Comparison of ENCODE assay signal across 19 cellular contexts in the genomic region with DNA sequence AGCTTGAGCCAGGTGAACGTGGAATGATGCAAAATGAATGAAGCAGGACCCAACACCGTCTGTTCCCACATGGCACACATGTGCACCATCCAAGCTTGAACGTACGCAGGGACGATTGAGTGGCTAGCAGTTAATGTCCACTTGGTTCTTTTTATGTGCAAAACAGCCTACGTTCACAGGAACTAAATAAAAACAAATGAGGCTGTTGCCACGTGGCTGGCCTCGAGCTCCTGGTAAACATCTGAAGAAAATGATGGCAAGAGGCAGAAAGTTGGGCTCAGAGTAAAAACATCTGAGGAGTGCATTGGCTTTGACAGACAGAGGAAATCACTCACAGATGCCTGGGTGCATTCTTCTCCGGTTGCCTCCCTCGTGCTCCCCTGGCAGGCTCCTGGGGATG.
DNase-seq lines count a peak whose midpoint lies in the region; ATAC-seq, FAIRE-seq and TF ChIP-seq lines count a peak whose summit lies in the region.
"Had no signal": no experiment of that assay in that cellular context is flagged by ENCODE, and none has a peak within 500 bp of the region (broad histone marks: within the 10 kb centered on the region; RNA-seq: fewer than 3 reads in every experiment).

No MANE protein-coding gene starts in this region.

- no peak for ATAC-seq in GM23338
- peak; percentile 22 for ATAC-seq in stimulated activated effector memory CD8-positive, alpha-beta T cell treated with anti-CD3 and anti-CD28 coated beads, Interleukin-12 subunit alpha, Interleukin-12 subunit beta, amount 100 ng/mL, for 72 hours
- ATAC-seq: HCT116 had no signal

- no peak overlapping the region for H3K4me2 ChIP-seq in GM23338
- H3K4me2 ChIP-seq: BLaER1 had no signal

- H3K4me3 Mint-ChIP-seq in GM23338 = no peak overlapping the region
- H3K4me3 Mint-ChIP-seq in stimulated activated effector memory CD8-positive, alpha-beta T cell treated with anti-CD3 and anti-CD28 coated beads, Interleukin-12 subunit alpha, Interleukin-12 subunit beta, amount 100 ng/mL, for 72 hours = no peak overlapping the region
- H3K4me3 Mint-ChIP-seq: B cell; CD4-positive, CD25-positive, alpha-beta regulatory T cell; CD8-positive, alpha-beta memory T cell; H9 had no signal

- H3K9me2 ChIP-seq in GM23338 (ENCODE audit: insufficient read depth) = peaks cover 11% of the 10 kb centered on the region; the same call in 1 of the 2 replicates

- peaks cover 5% of the 10 kb centered on the region; the same call in 1 of the 3 replicates for H3K4me1 Mint-ChIP-seq in GM23338
- no peaks in the 10 kb centered on the region for H3K4me1 Mint-ChIP-seq in stimulated activated effector memory CD8-positive, alpha-beta T cell treated with anti-CD3 and anti-CD28 coated beads, Interleukin-12 subunit alpha, Interleukin-12 subunit beta, amount 100 ng/mL, for 72 hours
- H3K4me1 Mint-ChIP-seq: CD4-positive, CD25-positive, alpha-beta regulatory T cell; CD8-positive, alpha-beta memory T cell had no signal

- TF ChIP-seq CTCF in GM23338 (conservative IDR thresholded peaks at IDR 0.05; ENCODE audit: low read depth in 2 of 2) = no peak

- no peak overlapping the region for H3K4me3 ChIP-seq in GM23338
- H3K4me3 ChIP-seq: BLaER1, GM23248 had no signal

- H3K36me3 Mint-ChIP-seq in GM23338 (ENCODE audit: low read depth) = no peaks in the 10 kb centered on the region
- H3K36me3 Mint-ChIP-seq in stimulated activated effector memory CD8-positive, alpha-beta T cell treated with anti-CD3 and anti-CD28 coated beads, Interleukin-12 subunit alpha, Interleukin-12 subunit beta, amount 100 ng/mL, for 72 hours = no peaks in the 10 kb centered on the region
- H3K36me3 Mint-ChIP-seq: CD4-positive, CD25-positive, alpha-beta regulatory T cell; CD8-positive, alpha-beta memory T cell had no signal

- H3K27me3 Mint-ChIP-seq in GM23338 (ENCODE audit: insufficient read depth, low read depth, poor library complexity) = peaks cover 2% of the 10 kb centered on the region

- H3F3A ChIP-seq in GM23338 (replicated peaks; ENCODE audit: low read depth) = no peaks in the 10 kb centered on the region

- no peaks in the 10 kb centered on the region for H3K27me3 ChIP-seq in GM23338 (ENCODE audit: insufficient read depth)
- H3K27me3 ChIP-seq: BLaER1 had no signal

- no peaks in the 10 kb centered on the region for H3K4me1 ChIP-seq in GM23338 (ENCODE audit: insufficient read depth)
- H3K4me1 ChIP-seq: BLaER1 had no signal

- H4K20me1 ChIP-seq in GM23338 (replicated peaks; ENCODE audit: insufficient read depth) = no peaks in the 10 kb centered on the region
- H4K20me1 ChIP-seq: BLaER1 had no signal

- no peak for FAIRE-seq in GM19239 (lab: Jason Lieb, UNC)
- FAIRE-seq: D721Med, GM12892 had no signal

- H3K9me3 Mint-ChIP-seq in GM23338 = no peaks in the 10 kb centered on the region
- H3K9me3 Mint-ChIP-seq in stimulated activated effector memory CD8-positive, alpha-beta T cell treated with anti-CD3 and anti-CD28 coated beads, Interleukin-12 subunit alpha, Interleukin-12 subunit beta, amount 100 ng/mL, for 72 hours = no peaks in the 10 kb centered on the region

- H3K36me3 ChIP-seq in GM23338 (ENCODE audit: insufficient read depth) = no peaks in the 10 kb centered on the region
- H3K36me3 ChIP-seq: BLaER1 had no signal

- peak overlapping the region; percentile 38 for H2AFZ ChIP-seq in GM23338

- no peak overlapping the region for H3K27ac ChIP-seq in GM23338 (ENCODE audit: low read depth)
- H3K27ac ChIP-seq: BLaER1, C4-2B, GM23248 had no signal

- peak; percentile 8 for DNase-seq in EH (ENCODE audit: low read depth)
- no peak for DNase-seq in GM23338 (ENCODE audit: low spot score)
- DNase-seq in stimulated activated effector memory CD8-positive, alpha-beta T cell treated with anti-CD3 and anti-CD28 coated beads, Interleukin-12 subunit alpha, Interleukin-12 subunit beta, amount 100 ng/mL, for 72 hours (ENCODE audit: low spot score in 2 of 2) = no peak
- no peak for DNase-seq in GM19239 (ENCODE audit: insufficient read length, low spot score)
- no peak for DNase-seq in NCI-H510A (lab: John Stamatoyannopoulos, UW)
- DNase-seq in activated CD4-positive, alpha-beta T cell treated with anti-CD3 and anti-CD28 coated beads for 4 hours = no peak
- DNase-seq: CD4-positive, CD25-positive, alpha-beta regulatory T cell; CD8-positive, alpha-beta memory T cell; DMS 273 treated with DMSO at 0.1 percent for 48 hours; DMS79; GF-D8; GM23248; H9 had no signal

- H3K79me2 ChIP-seq in GM23338 (replicated peaks; ENCODE audit: insufficient read depth) = no peaks in the 10 kb centered on the region

- no peak overlapping the region for H3K27ac Mint-ChIP-seq in GM23338
- no peak overlapping the region for H3K27ac Mint-ChIP-seq in stimulated activated effector memory CD8-positive, alpha-beta T cell treated with anti-CD3 and anti-CD28 coated beads, Interleukin-12 subunit alpha, Interleukin-12 subunit beta, amount 100 ng/mL, for 72 hours
- H3K27ac Mint-ChIP-seq: B cell; CD4-positive, CD25-positive, alpha-beta regulatory T cell; CD8-positive, alpha-beta memory T cell; H9 had no signal

TF ChIP-seq in GM23338, 12 proteins besides CTCF, POLR2A, EP300 and RAD21:
- TF ChIP-seq, protein P1, sequence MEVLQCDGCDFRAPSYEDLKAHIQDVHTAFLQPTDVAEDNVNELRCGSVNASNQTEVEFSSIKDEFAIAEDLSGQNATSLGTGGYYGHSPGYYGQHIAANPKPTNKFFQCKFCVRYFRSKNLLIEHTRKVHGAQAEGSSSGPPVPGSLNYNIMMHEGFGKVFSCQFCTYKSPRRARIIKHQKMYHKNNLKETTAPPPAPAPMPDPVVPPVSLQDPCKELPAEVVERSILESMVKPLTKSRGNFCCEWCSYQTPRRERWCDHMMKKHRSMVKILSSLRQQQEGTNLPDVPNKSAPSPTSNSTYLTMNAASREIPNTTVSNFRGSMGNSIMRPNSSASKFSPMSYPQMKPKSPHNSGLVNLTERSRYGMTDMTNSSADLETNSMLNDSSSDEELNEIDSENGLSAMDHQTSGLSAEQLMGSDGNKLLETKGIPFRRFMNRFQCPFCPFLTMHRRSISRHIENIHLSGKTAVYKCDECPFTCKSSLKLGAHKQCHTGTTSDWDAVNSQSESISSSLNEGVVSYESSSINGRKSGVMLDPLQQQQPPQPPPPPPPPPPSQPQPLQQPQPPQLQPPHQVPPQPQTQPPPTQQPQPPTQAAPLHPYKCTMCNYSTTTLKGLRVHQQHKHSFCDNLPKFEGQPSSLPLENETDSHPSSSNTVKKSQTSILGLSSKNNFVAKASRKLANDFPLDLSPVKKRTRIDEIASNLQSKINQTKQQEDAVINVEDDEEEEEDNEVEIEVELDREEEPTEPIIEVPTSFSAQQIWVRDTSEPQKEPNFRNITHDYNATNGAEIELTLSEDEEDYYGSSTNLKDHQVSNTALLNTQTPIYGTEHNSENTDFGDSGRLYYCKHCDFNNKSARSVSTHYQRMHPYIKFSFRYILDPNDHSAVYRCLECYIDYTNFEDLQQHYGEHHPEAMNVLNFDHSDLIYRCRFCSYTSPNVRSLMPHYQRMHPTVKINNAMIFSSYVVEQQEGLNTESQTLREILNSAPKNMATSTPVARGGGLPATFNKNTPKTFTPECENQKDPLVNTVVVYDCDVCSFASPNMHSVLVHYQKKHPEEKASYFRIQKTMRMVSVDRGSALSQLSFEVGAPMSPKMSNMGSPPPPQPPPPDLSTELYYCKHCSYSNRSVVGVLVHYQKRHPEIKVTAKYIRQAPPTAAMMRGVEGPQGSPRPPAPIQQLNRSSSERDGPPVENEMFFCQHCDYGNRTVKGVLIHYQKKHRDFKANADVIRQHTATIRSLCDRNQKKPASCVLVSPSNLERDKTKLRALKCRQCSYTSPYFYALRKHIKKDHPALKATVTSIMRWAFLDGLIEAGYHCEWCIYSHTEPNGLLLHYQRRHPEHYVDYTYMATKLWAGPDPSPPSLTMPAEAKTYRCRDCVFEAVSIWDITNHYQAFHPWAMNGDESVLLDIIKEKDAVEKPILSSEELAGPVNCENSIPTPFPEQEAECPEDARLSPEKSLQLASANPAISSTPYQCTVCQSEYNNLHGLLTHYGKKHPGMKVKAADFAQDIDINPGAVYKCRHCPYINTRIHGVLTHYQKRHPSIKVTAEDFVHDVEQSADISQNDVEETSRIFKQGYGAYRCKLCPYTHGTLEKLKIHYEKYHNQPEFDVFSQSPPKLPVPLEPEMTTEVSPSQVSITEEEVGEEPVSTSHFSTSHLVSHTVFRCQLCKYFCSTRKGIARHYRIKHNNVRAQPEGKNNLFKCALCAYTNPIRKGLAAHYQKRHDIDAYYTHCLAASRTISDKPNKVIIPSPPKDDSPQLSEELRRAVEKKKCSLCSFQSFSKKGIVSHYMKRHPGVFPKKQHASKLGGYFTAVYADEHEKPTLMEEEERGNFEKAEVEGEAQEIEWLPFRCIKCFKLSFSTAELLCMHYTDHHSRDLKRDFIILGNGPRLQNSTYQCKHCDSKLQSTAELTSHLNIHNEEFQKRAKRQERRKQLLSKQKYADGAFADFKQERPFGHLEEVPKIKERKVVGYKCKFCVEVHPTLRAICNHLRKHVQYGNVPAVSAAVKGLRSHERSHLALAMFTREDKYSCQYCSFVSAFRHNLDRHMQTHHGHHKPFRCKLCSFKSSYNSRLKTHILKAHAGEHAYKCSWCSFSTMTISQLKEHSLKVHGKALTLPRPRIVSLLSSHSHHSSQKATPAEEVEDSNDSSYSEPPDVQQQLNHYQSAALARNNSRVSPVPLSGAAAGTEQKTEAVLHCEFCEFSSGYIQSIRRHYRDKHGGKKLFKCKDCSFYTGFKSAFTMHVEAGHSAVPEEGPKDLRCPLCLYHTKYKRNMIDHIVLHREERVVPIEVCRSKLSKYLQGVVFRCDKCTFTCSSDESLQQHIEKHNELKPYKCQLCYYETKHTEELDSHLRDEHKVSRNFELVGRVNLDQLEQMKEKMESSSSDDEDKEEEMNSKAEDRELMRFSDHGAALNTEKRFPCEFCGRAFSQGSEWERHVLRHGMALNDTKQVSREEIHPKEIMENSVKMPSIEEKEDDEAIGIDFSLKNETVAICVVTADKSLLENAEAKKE (CRISPR knock-in tag; IDR thresholded peaks at IDR 0.05) = no peak
- no peak for TF ChIP-seq EZH2phosphoT487 (IDR thresholded peaks at IDR 0.05; ENCODE audit: unreplicated experiment)
- TF ChIP-seq ZNF114 (CRISPR knock-in tag; IDR thresholded peaks at IDR 0.05) = no peak
- no peak for TF ChIP-seq CREB1 (CRISPR knock-in tag; IDR thresholded peaks at IDR 0.05; ENCODE audit: low read depth)
- no peak for TF ChIP-seq EZH2 (IDR thresholded peaks at IDR 0.05; ENCODE audit: low read depth, unreplicated experiment)
- TF ChIP-seq STAT1 (IDR thresholded peaks at IDR 0.05; ENCODE audit: unreplicated experiment) = no peak
